ENCODE assay signal across 8 cellular contexts in the genomic region with DNA sequence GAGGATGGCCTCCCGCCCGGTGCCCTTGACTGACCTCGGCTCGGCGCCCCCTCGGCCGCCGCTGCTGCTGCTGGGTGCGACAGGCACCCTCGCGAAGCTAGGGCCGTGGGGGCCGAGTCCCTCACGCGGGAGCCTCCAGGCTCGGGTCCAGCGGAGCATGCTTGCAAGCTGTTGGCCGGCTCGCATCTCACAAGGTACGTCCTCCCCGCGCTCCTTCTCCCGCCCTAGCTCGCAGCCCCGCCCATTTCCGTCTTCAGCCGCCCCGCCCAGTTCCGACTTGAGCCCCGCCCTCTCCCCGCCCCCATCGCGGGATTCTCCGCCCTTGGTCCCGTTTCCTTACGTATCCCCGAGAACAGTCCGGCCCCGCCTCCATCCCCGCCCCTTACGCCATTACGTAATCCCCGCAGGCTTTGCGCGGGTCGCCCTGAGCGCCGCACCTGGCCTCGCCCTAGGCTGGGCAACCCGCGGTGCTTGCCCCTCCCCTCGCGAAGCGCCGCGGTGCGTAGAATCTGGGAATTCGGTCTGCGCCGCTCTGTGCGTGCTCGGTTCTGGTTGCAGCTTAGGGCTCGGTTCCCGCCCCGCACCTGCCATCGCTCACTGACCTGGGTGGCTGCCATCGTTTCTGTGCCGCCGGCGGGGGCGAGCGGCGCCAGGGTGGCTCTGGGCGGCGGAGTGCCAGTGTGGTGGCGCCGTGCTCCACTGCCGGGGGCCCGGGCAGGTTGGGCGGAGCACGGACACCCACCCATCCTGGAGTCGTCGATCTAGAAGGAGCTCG. TPM values are rescaled to one million over a fixed set of nuclear protein-coding genes. Genes with fewer than 3 reads are reported as not detected.
A peak's percentile ranks its signal among the peaks of the same experiment; 100 is the strongest.
DNase-seq lines count a peak whose midpoint lies in the region; ATAC-seq, FAIRE-seq and TF ChIP-seq lines count a peak whose summit lies in the region.

A gene with protein sequence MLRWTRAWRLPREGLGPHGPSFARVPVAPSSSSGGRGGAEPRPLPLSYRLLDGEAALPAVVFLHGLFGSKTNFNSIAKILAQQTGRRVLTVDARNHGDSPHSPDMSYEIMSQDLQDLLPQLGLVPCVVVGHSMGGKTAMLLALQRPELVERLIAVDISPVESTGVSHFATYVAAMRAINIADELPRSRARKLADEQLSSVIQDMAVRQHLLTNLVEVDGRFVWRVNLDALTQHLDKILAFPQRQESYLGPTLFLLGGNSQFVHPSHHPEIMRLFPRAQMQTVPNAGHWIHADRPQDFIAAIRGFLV (minus strand): TSS at position 191 of the 775 bp plus-strand sequence. CDS start 32 bp downstream, at position 159.

- peaks cover 3% of the 10 kb centered on the region for H3K9me3 Mint-ChIP-seq in WTC11

- no peaks in the 10 kb centered on the region for H3F3A ChIP-seq in smooth muscle cell (ENCODE audit: low read depth)

- 1% methylated on average over 52 of the region's 84 CpGs for WGBS in smooth muscle cell (ENCODE audit: low lambda C conversion rate)

- H3K27me3 ChIP-seq in bronchial epithelial cell (ENCODE audit: control insufficient read depth, insufficient read depth, low read length) (no peaks in the 10 kb centered on the region), smooth muscle cell (ENCODE audit: low read depth) (peaks cover 19% of the 10 kb centered on the region)

- peak within 1 kb of the TSS; percentile 93 for H3K4me3 Mint-ChIP-seq in WTC11

- H3K79me2 ChIP-seq in smooth muscle cell (ENCODE audit: low read depth): no peaks in the 10 kb centered on the region

- peak; percentile 98 for DNase-seq in AG08395 (ENCODE audit: low spot score)
- peak; percentile 88 for DNase-seq in NCI-H226
- peak; percentile 98 for DNase-seq in WTC11 (ENCODE audit: low spot score)
- DNase-seq in bronchial epithelial cell (ENCODE audit: low read depth): peak; percentile 83
- DNase-seq in iPS-NIHi7 (ENCODE audit: extremely low spot score): peak; percentile 89
- DNase-seq in smooth muscle cell (lab: John Stamatoyannopoulos, UW; ENCODE audit: unreplicated experiment): peak; percentile 91

- peaks cover 5% of the 10 kb centered on the region for H3K36me3 ChIP-seq in bronchial epithelial cell (ENCODE audit: control insufficient read depth, insufficient read depth, low read length)
- no peaks in the 10 kb centered on the region for H3K36me3 ChIP-seq in smooth muscle cell (ENCODE audit: low read depth)

- H3K27ac Mint-ChIP-seq in WTC11: peak within 1 kb of the TSS; percentile 98

- peak within 1 kb of the TSS; percentile 96 for H3K4me2 ChIP-seq in smooth muscle cell

- no peaks in the 10 kb centered on the region for H4K20me1 ChIP-seq in smooth muscle cell (ENCODE audit: low read depth)

- H2AFZ ChIP-seq in smooth muscle cell (ENCODE audit: low read depth): peak within 1 kb of the TSS; percentile 98

- peak within 1 kb of the TSS; percentile 48 for H3K27ac ChIP-seq in smooth muscle cell (ENCODE audit: low read depth)

- TF ChIP-seq POLR2A in GM18951 (IDR thresholded peaks at IDR 0.05; ENCODE audit: extremely low read depth, insufficient read depth, insufficient read length): peak; percentile 85

- ATAC-seq in HG03175 (IDR thresholded peaks at IDR 0.05; ENCODE audit: unreplicated experiment) (peak; percentile 86), WTC11 (peak; percentile 61)

- POLR2A ChIA-PET in WTC11 (lab: Charles Lee): interaction anchor here (0.5 to 7.5 kb wide), 19 partner anchors 13 to 218 kb away, joined by 3 to 91 read pairs (median 4); a partner anchor contains a TSS

- H3K4me3 ChIP-seq in bronchial epithelial cell (ENCODE audit: low read depth, low read length) (peak within 1 kb of the TSS; percentile 70), smooth muscle cell (peak within 1 kb of the TSS; percentile 88)

- peaks cover 28% of the 10 kb centered on the region for H3K27me3 Mint-ChIP-seq in WTC11 (ENCODE audit: low read depth)

- H3K4me1 Mint-ChIP-seq in WTC11: peaks cover 37% of the 10 kb centered on the region

- H3K36me3 Mint-ChIP-seq in WTC11: peaks cover 11% of the 10 kb centered on the region

- no peaks in the 10 kb centered on the region for H3K9me3 ChIP-seq in smooth muscle cell (replicated peaks; ENCODE audit: low read depth)

- in situ Hi-C loops in GM18951 (cut with MboI; ENCODE audit: low sequenced_read_pairs, unreplicated experiment): no loop called here

- no peak for FAIRE-seq in bronchial epithelial cell (lab: Jason Lieb, UNC)

- CTCF ChIA-PET in WTC11 (lab: Charles Lee): interaction anchor here (0.6 to 4.5 kb wide), 13 partner anchors 13 to 342 kb away, joined by 3 to 22 read pairs (median 4); a partner anchor contains a TSS

- peaks cover 25% of the 10 kb centered on the region for H3K4me1 ChIP-seq in smooth muscle cell (ENCODE audit: low read depth)

- peak within 1 kb of the TSS; percentile 81 for H3K9ac ChIP-seq in smooth muscle cell (ENCODE audit: low read depth)

- TF ChIP-seq CTCF in WTC11 (IDR thresholded peaks at IDR 0.05) (no peak), bronchial epithelial cell (IDR thresholded peaks at IDR 0.05; ENCODE audit: insufficient read depth, low read length, severe bottlenecking) (no peak), smooth muscle cell (IDR thresholded peaks at IDR 0.05; ENCODE audit: borderline replicate concordance, insufficient read depth, poor library complexity, severe bottlenecking) (no peak)

TF ChIP-seq in WTC11, 78 proteins besides CTCF, POLR2A, EP300 and RAD21 (continues in another document):
- TF ChIP-seq, protein P1, sequence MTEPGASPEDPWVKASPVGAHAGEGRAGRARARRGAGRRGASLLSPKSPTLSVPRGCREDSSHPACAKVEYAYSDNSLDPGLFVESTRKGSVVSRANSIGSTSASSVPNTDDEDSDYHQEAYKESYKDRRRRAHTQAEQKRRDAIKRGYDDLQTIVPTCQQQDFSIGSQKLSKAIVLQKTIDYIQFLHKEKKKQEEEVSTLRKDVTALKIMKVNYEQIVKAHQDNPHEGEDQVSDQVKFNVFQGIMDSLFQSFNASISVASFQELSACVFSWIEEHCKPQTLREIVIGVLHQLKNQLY (CRISPR knock-in tag; IDR thresholded peaks at IDR 0.05): no peak
- TF ChIP-seq, protein P2, sequence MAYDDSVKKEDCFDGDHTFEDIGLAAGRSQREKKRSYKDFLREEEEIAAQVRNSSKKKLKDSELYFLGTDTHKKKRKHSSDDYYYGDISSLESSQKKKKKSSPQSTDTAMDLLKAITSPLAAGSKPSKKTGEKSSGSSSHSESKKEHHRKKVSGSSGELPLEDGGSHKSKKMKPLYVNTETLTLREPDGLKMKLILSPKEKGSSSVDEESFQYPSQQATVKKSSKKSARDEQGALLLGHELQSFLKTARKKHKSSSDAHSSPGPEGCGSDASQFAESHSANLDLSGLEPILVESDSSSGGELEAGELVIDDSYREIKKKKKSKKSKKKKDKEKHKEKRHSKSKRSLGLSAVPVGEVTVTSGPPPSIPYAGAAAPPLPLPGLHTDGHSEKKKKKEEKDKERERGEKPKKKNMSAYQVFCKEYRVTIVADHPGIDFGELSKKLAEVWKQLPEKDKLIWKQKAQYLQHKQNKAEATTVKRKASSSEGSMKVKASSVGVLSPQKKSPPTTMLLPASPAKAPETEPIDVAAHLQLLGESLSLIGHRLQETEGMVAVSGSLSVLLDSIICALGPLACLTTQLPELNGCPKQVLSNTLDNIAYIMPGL (CRISPR knock-in tag; IDR thresholded peaks at IDR 0.05): no peak; the same call in 1 of the 2 replicates
- TF ChIP-seq, protein P3, sequence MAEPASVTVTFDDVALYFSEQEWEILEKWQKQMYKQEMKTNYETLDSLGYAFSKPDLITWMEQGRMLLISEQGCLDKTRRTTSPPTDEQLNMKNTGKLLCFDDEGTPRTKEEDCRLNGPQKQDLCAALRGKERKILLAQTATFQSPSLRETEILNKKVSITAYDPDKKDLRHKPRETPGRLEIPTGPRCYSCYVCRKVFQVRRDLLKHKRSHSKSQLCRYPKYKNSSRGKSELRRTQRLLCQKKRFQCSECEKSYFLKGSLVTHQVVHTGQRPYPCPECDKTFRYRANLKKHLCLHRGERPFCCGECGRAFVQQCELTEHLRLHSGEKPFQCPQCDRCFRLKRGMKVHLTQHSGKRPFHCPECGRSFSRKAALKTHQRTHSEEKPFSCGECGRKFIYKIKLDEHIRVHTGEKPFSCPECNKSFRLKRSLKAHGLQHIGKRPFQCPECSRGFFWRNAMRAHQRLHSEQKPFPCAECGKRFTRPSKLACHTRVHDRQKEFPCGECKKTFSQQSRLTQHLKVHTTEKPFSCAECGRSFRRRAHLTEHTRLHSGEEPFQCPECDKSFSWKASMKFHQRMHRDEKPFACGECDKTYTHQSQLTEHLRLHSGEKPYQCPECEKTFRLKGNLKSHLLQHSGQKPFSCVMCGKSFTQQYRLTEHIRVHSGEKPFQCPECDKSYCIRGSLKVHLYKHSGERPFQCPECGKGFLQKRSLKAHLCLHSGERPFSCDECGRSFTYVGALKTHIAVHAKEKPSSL (CRISPR knock-in tag; conservative IDR thresholded peaks at IDR 0.05): no peak
- TF ChIP-seq ZNF317 (CRISPR knock-in tag; IDR thresholded peaks at IDR 0.05; ENCODE audit: borderline replicate concordance, low read depth): no peak
- no peak for TF ChIP-seq RORB (CRISPR knock-in tag; IDR thresholded peaks at IDR 0.05)
- no peak for TF ChIP-seq JAZF1 (CRISPR knock-in tag; IDR thresholded peaks at IDR 0.05)
- peak; percentile 61; the same call in 1 of the 2 replicates for TF ChIP-seq ZBTB21 (CRISPR knock-in tag; IDR thresholded peaks at IDR 0.05; ENCODE audit: borderline replicate concordance)

RNA-seq across cellular contexts. Expression of the gene that starts here (rescaled TPM):
- total RNA-seq in WTC11 (2021): 23.8 to 27.6 TPM (median 26.5 TPM) in 3 replicates
- total RNA-seq in bronchial epithelial cell: 6.5 and 7.1 TPM in 2 replicates
- total RNA-seq in smooth muscle cell: 3.4 and 16.5 TPM in 2 replicates
- 14.1 and 19.9 TPM in 2 replicates for polyA plus RNA-seq in smooth muscle cell

Comparison
In these comparisons a context has a peak if more than half of its experiments do, and no peak if none do; other contexts are left out.
1. Peak in every context shown above with its lines: DNase-seq, ATAC-seq, H3K4me3 ChIP-seq and H3K27ac ChIP-seq.